8 cellular contexts compared by ENCODE assay signal in genomic region chr2:36358317-36358659, GRCh38. TPM values are rescaled to one million over a fixed set of nuclear protein-coding genes. Genes with fewer than 3 reads are reported as not detected.
DNase-seq lines count a peak whose midpoint lies in the region; ATAC-seq and TF ChIP-seq lines count a peak whose summit lies in the region.

No MANE protein-coding gene starts in this region.

- DNase-seq in IMR-90, result peak; percentile 55
- DNase-seq in coronary artery (ENCODE audit: low spot score), result no peak
- no peak for DNase-seq in naive B cell
- DNase-seq in activated CD4-positive, alpha-beta T cell treated with anti-CD3 and anti-CD28 coated beads, Interleukin-2, amount 50 U/mL, for 48 hours, result no peak
- DNase-seq in GM20000 (ENCODE audit: low spot score), result no peak
- DNase-seq in BE2C, result no peak

- H3K9me3 Mint-ChIP-seq in naive B cell, result no peaks in the 10 kb centered on the region

- H3K79me1 ChIP-seq in IMR-90 (ENCODE audit: low read depth in 1 of 2, low read length in 2 of 2), result peaks cover 8 to 26% of the 10 kb centered on the region in 2 experiments; a peak in 3 of 4 replicates

- peak overlapping the region in 1 of 2 experiments; percentile 41; a peak in 2 of 4 replicates for H4K8ac ChIP-seq in IMR-90 (ENCODE audit: low read depth in 2 of 2, low read length in 2 of 2)

- 0% methylated on average over 3 of the region's 7 CpGs; no CpG with 5 or more reads in 1 of the 2 experiments for WGBS in IMR-90 (ENCODE audit: extremely low coverage in 2 of 2, insufficient read length in 1 of 2), 2 experiments

- peaks cover 0 to 19% (median 12%) of the 10 kb centered on the region in 3 donors for H3K27me3 Mint-ChIP-seq in naive B cell

- peak overlapping the region; percentile 95; the same call in 1 of the 2 replicates for H3K9ac ChIP-seq in IMR-90 (ENCODE audit: low read depth, low read length)

- H4K5ac ChIP-seq in IMR-90 (ENCODE audit: low read depth, low read length), result no peak overlapping the region

- H3K9me1 ChIP-seq in IMR-90 (ENCODE audit: insufficient read depth, low read length), result peaks cover 15% of the 10 kb centered on the region

- H3K9me3 ChIP-seq in IMR-90 (ENCODE audit: control insufficient read depth, insufficient read depth, low read length) (no peaks in the 10 kb centered on the region), BE2C (no peaks in the 10 kb centered on the region)

- peak overlapping the region; percentile 53 for H2BK120ac ChIP-seq in IMR-90 (ENCODE audit: low read depth, low read length)

- peaks cover 30 to 39% (median 38%) of the 10 kb centered on the region in 3 donors for H3K4me1 Mint-ChIP-seq in naive B cell

- in situ Hi-C loops in IMR-90 (cut with MboI; ENCODE audit: low sequenced_read_pairs), result no loop called here

- H4K20me1 ChIP-seq in IMR-90 (ENCODE audit: insufficient read depth, low read length), result peaks cover 80% of the 10 kb centered on the region

- H3K4me3 Mint-ChIP-seq in naive B cell, result peak overlapping the region in 7 of 8 donors; percentile 89 to 100 (median 96)

- no peak for TF ChIP-seq RAD21 in IMR-90 (IDR thresholded peaks at IDR 0.05; ENCODE audit: low read length)

- peak overlapping the region; percentile 91; the same call in 1 of the 2 replicates for H3K56ac ChIP-seq in IMR-90 (ENCODE audit: extremely low read depth, insufficient read depth, low read length)

- H2AFZ ChIP-seq in ACC112 (ENCODE audit: low read length, unreplicated experiment), result peak overlapping the region; percentile 51
- H2AFZ ChIP-seq in IMR-90 (replicated peaks; ENCODE audit: low read length, poor library complexity), result no peak overlapping the region

- H3K36me3 ChIP-seq in ACC112 (ENCODE audit: insufficient read depth, low read length) (peaks cover 18% of the 10 kb centered on the region; the same call in 1 of the 2 replicates), IMR-90 (ENCODE audit: control insufficient read depth, insufficient read depth, low read length) (peaks cover 4% of the 10 kb centered on the region; the same call in 1 of the 2 replicates), BE2C (no peaks in the 10 kb centered on the region)

- no peak overlapping the region; the same call in 1 of the 2 replicates for H4K91ac ChIP-seq in IMR-90 (ENCODE audit: insufficient read depth, low read depth, low read length)

- dilution Hi-C loops in IMR-90 (cut with HindIII; ENCODE audit: low sequenced_read_pairs, unreplicated experiment), result no loop called here

- H2AK5ac ChIP-seq in IMR-90 (ENCODE audit: low read depth, low read length), result no peak overlapping the region

- TF ChIP-seq CTCF in IMR-90 (conservative IDR thresholded peaks at IDR 0.05; ENCODE audit: low read depth, low read length), result no peak
- TF ChIP-seq CTCF in coronary artery (IDR thresholded peaks at IDR 0.05), result no peak
- no peak for TF ChIP-seq CTCF in GM20000 (IDR thresholded peaks at IDR 0.05; ENCODE audit: extremely low read depth, missing control alignments)
- no peak for TF ChIP-seq CTCF in BE2C (IDR thresholded peaks at IDR 0.05; ENCODE audit: low read depth, low read length)

- H2AK9ac ChIP-seq in IMR-90 (replicated peaks; ENCODE audit: low read depth, low read length, poor library complexity), result no peak overlapping the region

- no peak for TF ChIP-seq POLR2A in IMR-90 (IDR thresholded peaks at IDR 0.05; ENCODE audit: low read depth, low read length)

- H2BK15ac ChIP-seq in IMR-90 (ENCODE audit: low read depth, low read length), result no peak overlapping the region

- no peak for ATAC-seq in IMR-90 (ENCODE audit: low read depth)
- ATAC-seq in naive B cell (ENCODE audit: low read depth in 2 of 2), result no peak
- no peak for ATAC-seq in HG03521 (IDR thresholded peaks at IDR 0.05; ENCODE audit: unreplicated experiment)

- H3K4me2 ChIP-seq in IMR-90 (ENCODE audit: low read depth, low read length), result peak overlapping the region; percentile 86

- peak overlapping the region; percentile 83 for H3K27ac ChIP-seq in ACC112 (ENCODE audit: low read depth, low read length)
- H3K27ac ChIP-seq in IMR-90 (ENCODE audit: insufficient read depth, low read length), result peak overlapping the region; percentile 64; the same call in 1 of the 2 replicates
- H3K27ac ChIP-seq in coronary artery, result peak overlapping the region; percentile 89 to 96

- peak overlapping the region; percentile 83; the same call in 1 of the 2 replicates for H3K4ac ChIP-seq in IMR-90 (ENCODE audit: low read depth, low read length)

- peaks cover 56% of the 10 kb centered on the region for H3K4me1 ChIP-seq in ACC112 (ENCODE audit: control insufficient read depth, insufficient read depth, low read length, unreplicated experiment)
- H3K4me1 ChIP-seq in IMR-90 (ENCODE audit: control insufficient read depth, insufficient read depth, low read length), result peaks cover 25% of the 10 kb centered on the region
- no peaks in the 10 kb centered on the region for H3K4me1 ChIP-seq in BE2C

- no peaks in the 10 kb centered on the region for H3K36me3 Mint-ChIP-seq in naive B cell

- H3K4me3 ChIP-seq in ACC112 (ENCODE audit: low read depth, low read length) (peak overlapping the region; percentile 85), IMR-90 (ENCODE audit: insufficient read depth, low read depth, low read length) (peak overlapping the region; percentile 70), coronary artery (peak overlapping the region; percentile 97), BE2C (ENCODE audit: low read depth, low read length) (no peak overlapping the region)

- H3K27me3 ChIP-seq in ACC112 (ENCODE audit: insufficient read depth, low read length) (no peaks in the 10 kb centered on the region), IMR-90 (ENCODE audit: control insufficient read depth, insufficient read depth, low read length) (no peaks in the 10 kb centered on the region), BE2C (peaks cover 67% of the 10 kb centered on the region)

- H3K18ac ChIP-seq in IMR-90 (ENCODE audit: low read depth, low read length), result peak overlapping the region; percentile 37; the same call in 1 of the 2 replicates

- CTCF ChIA-PET in IMR-90 (lab: Yijun Ruan, JAX), result interaction anchor here (0.7 kb wide), 1 partner anchor 314 kb away, joined by 4 read pairs; no protein-coding TSS in a partner anchor

- peak overlapping the region in 1 of 6 donors; percentile 85 for H3K27ac Mint-ChIP-seq in naive B cell

- intact Hi-C loops in IMR-90 (cut with micrococcal nuclease), result loop anchor here (1.0 to 5.0 kb wide), 3 partner anchors 80 to 128 kb away; no protein-coding TSS in a partner anchor

- TSS peak; percentile 43 for BruUV-seq in IMR-90 (replicated peaks; lab: Mats Ljungman, UMichigan)

- POLR2A ChIA-PET in IMR-90 (lab: Charles Lee; ENCODE audit: unreplicated experiment), result no interaction called here

- H3K79me2 ChIP-seq in ACC112 (ENCODE audit: control insufficient read depth, insufficient read depth, low read length, unreplicated experiment), result peaks cover 94% of the 10 kb centered on the region

- H2BK5ac ChIP-seq in IMR-90 (ENCODE audit: low read depth, low read length, poor library complexity, severe bottlenecking), result peak overlapping the region; percentile 90

- H3K23ac ChIP-seq in IMR-90 (ENCODE audit: low read depth, low read length), result peak overlapping the region; percentile 95

- peak overlapping the region; percentile 68 for H2BK20ac ChIP-seq in IMR-90 (ENCODE audit: low read depth, low read length)

- peak overlapping the region; percentile 90 for H3K14ac ChIP-seq in IMR-90 (replicated peaks; ENCODE audit: low read depth, low read length)

TF ChIP-seq in IMR-90, 13 proteins besides CTCF, POLR2A, EP300 and RAD21:
- TF ChIP-seq CHD1 (IDR thresholded peaks at IDR 0.05; ENCODE audit: low read depth, low read length) (no peak; the same call in 1 of the 2 replicates), RCOR1 (IDR thresholded peaks at IDR 0.05; ENCODE audit: insufficient replicate concordance, low read length) (no peak), FOS (IDR thresholded peaks at IDR 0.05; ENCODE audit: low read depth, low read length) (no peak), CEBPB (IDR thresholded peaks at IDR 0.05; ENCODE audit: low read depth, low read length) (no peak), USF2 (IDR thresholded peaks at IDR 0.05; ENCODE audit: low read depth, low read length) (no peak), BHLHE40 (IDR thresholded peaks at IDR 0.05; ENCODE audit: low read depth, low read length) (no peak), RFX5 (IDR thresholded peaks at IDR 0.05; ENCODE audit: low read depth, low read length) (no peak), MAZ (IDR thresholded peaks at IDR 0.05; ENCODE audit: borderline replicate concordance, low read depth, low read length) (no peak)

RNA-seq across cellular contexts. Expression of gene CRIM1, which starts 2.7 kb away (rescaled TPM):
- total RNA-seq in IMR-90 (2012; rRNA removed), result 436 and 490 TPM in 2 replicates
- 285 and 316 TPM in 2 replicates for polyA plus RNA-seq in IMR-90 (2012; rRNA removed)
- polyA plus RNA-seq in IMR-90 (2012; cell fraction: cytosol; rRNA removed), result 203 and 263 TPM in 2 replicates
- 109 and 133 TPM in 2 replicates for polyA plus RNA-seq in IMR-90 (2012; cell fraction: nucleus; rRNA removed; ENCODE audit: low replicate concordance)
- 1 to 10 TPM; 1.1 to 5.3 (median 2.7) TPM for polyA plus RNA-seq in naive B cell (ENCODE audit: low read depth in 6 of 6)
- polyA plus RNA-seq in BE2C (2012; ENCODE audit: insufficient read depth, insufficient read length, low read depth), result not detected

Comparison
In these comparisons a context has a peak if more than half of its experiments do, and no peak if none do; other contexts are left out.
1. RNA of gene CRIM1, which starts 2.7 kb away (polyA plus RNA-seq): 109 to 316 TPM in IMR-90; 1.1 to 5.3 TPM in naive B cell; every median in the first group is over 10 times any median in the second.
2. Peak in every context shown above with its lines, with median percentiles within 50 percentile points of each other: H3K27ac ChIP-seq.